In the genomic region with DNA sequence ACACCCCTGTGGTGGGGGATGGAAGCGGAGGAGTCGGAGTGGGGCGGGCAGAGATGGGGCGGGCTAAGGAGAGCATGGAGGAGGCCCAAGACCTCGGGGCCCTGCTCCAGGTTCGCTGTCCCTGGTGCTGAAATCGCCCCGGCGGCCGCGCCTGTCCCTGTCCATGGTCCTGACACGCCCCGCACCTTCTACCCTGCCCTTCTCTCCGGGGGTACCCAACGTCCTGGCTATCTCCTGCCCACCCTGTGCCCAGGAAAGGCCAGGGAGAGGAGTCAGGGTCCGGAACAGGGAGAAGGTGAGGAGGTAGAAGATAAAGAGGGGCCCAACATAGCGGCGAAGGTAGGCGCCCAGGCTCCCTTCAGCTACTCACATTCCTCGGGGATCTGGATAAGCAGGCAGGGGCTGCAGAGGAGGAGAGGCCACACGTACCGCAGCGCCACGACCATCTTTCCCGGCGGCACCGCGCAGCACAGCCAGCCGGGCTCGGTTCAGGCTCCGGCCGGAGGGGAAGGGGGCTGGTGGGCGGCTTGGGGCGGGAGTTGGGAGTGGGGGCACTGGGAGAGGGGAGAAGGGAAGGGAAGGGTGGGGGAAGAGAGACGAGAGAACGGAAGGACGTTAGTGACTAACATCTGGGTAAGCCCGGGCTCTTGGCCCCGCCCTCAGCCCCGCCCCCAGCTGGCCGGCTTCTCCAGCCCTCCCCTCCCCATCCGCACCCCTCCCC, we compare ENCODE assay signal across 1 cellular context.
TF ChIP-seq lines count a peak whose summit lies in the region.

No MANE protein-coding gene starts in this region.

TF ChIP-seq in K562, 482 proteins besides CTCF, POLR2A, EP300 and RAD21 (continued from another document and continues in another):
- TF ChIP-seq, protein P1, sequence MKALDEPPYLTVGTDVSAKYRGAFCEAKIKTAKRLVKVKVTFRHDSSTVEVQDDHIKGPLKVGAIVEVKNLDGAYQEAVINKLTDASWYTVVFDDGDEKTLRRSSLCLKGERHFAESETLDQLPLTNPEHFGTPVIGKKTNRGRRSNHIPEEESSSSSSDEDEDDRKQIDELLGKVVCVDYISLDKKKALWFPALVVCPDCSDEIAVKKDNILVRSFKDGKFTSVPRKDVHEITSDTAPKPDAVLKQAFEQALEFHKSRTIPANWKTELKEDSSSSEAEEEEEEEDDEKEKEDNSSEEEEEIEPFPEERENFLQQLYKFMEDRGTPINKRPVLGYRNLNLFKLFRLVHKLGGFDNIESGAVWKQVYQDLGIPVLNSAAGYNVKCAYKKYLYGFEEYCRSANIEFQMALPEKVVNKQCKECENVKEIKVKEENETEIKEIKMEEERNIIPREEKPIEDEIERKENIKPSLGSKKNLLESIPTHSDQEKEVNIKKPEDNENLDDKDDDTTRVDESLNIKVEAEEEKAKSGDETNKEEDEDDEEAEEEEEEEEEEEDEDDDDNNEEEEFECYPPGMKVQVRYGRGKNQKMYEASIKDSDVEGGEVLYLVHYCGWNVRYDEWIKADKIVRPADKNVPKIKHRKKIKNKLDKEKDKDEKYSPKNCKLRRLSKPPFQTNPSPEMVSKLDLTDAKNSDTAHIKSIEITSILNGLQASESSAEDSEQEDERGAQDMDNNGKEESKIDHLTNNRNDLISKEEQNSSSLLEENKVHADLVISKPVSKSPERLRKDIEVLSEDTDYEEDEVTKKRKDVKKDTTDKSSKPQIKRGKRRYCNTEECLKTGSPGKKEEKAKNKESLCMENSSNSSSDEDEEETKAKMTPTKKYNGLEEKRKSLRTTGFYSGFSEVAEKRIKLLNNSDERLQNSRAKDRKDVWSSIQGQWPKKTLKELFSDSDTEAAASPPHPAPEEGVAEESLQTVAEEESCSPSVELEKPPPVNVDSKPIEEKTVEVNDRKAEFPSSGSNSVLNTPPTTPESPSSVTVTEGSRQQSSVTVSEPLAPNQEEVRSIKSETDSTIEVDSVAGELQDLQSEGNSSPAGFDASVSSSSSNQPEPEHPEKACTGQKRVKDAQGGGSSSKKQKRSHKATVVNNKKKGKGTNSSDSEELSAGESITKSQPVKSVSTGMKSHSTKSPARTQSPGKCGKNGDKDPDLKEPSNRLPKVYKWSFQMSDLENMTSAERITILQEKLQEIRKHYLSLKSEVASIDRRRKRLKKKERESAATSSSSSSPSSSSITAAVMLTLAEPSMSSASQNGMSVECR (CRISPR knock-in tag; IDR thresholded peaks at IDR 0.05): peak; percentile 100
- TF ChIP-seq HLTF (IDR thresholded peaks at IDR 0.05) (no peak), DMBX1 (CRISPR knock-in tag; IDR thresholded peaks at IDR 0.05; ENCODE audit: borderline replicate concordance) (peak; percentile 93; the same call in 1 of the 2 replicates), BACH1 (tag; IDR thresholded peaks at IDR 0.05) (peak; percentile 63; the same call in 1 of the 2 replicates), CREM (IDR thresholded peaks at IDR 0.05; ENCODE audit: low read depth) (peak; percentile 81), SREBF1 (IDR thresholded peaks at IDR 0.05; ENCODE audit: borderline replicate concordance, low read depth, low read length) (peak; percentile 89; the same call in 1 of the 2 replicates), MXI1 (IDR thresholded peaks at IDR 0.05; ENCODE audit: low read depth, low read length) (peak; percentile 96), TCF3 (CRISPR knock-in tag; IDR thresholded peaks at IDR 0.05) (peak; percentile 71), RCOR1 (IDR thresholded peaks at IDR 0.05; ENCODE audit: borderline replicate concordance in 1 of 2, low read depth in 2 of 2, low read length in 2 of 2) (peak in 1 of 2 experiments; percentile 96; a peak in 2 of 4 replicates), XRCC5 (IDR thresholded peaks at IDR 0.05; ENCODE audit: low read depth, low read length) (0 out of 2 replicates have a peak, but pooled peaks have one; percentile 56), RBM17 (IDR thresholded peaks at IDR 0.05; ENCODE audit: borderline replicate concordance, low read depth, low read length) (no peak), FOXM1 (IDR thresholded peaks at IDR 0.05; ENCODE audit: low read depth) (no peak), FOXM1 (CRISPR knock-in tag; IDR thresholded peaks at IDR 0.05; ENCODE audit: low read depth) (peak; percentile 99), SMAD4 (CRISPR knock-in tag; conservative IDR thresholded peaks at IDR 0.05) (peak; percentile 76), CHCHD3 (CRISPR knock-in tag; IDR thresholded peaks at IDR 0.05) (no peak), CBX8 (IDR thresholded peaks at IDR 0.05; ENCODE audit: borderline replicate concordance, extremely low read depth, low read depth, low read length, poor library complexity, severe bottlenecking) (no peak), KDM2B (CRISPR knock-in tag; IDR thresholded peaks at IDR 0.05) (no peak), MED1 (CRISPR knock-in tag; IDR thresholded peaks at IDR 0.05; ENCODE audit: borderline replicate concordance) (peak; percentile 96; the same call in 1 of the 2 replicates)
- TF ChIP-seq, protein P2, sequence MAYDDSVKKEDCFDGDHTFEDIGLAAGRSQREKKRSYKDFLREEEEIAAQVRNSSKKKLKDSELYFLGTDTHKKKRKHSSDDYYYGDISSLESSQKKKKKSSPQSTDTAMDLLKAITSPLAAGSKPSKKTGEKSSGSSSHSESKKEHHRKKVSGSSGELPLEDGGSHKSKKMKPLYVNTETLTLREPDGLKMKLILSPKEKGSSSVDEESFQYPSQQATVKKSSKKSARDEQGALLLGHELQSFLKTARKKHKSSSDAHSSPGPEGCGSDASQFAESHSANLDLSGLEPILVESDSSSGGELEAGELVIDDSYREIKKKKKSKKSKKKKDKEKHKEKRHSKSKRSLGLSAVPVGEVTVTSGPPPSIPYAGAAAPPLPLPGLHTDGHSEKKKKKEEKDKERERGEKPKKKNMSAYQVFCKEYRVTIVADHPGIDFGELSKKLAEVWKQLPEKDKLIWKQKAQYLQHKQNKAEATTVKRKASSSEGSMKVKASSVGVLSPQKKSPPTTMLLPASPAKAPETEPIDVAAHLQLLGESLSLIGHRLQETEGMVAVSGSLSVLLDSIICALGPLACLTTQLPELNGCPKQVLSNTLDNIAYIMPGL (CRISPR knock-in tag; IDR thresholded peaks at IDR 0.05): peak; percentile 99
- TF ChIP-seq, protein P3, sequence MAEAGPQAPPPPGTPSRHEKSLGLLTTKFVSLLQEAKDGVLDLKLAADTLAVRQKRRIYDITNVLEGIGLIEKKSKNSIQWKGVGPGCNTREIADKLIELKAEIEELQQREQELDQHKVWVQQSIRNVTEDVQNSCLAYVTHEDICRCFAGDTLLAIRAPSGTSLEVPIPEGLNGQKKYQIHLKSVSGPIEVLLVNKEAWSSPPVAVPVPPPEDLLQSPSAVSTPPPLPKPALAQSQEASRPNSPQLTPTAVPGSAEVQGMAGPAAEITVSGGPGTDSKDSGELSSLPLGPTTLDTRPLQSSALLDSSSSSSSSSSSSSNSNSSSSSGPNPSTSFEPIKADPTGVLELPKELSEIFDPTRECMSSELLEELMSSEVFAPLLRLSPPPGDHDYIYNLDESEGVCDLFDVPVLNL (CRISPR knock-in tag; IDR thresholded peaks at IDR 0.05; ENCODE audit: low read depth): peak; percentile 96
- TF ChIP-seq, protein P4, sequence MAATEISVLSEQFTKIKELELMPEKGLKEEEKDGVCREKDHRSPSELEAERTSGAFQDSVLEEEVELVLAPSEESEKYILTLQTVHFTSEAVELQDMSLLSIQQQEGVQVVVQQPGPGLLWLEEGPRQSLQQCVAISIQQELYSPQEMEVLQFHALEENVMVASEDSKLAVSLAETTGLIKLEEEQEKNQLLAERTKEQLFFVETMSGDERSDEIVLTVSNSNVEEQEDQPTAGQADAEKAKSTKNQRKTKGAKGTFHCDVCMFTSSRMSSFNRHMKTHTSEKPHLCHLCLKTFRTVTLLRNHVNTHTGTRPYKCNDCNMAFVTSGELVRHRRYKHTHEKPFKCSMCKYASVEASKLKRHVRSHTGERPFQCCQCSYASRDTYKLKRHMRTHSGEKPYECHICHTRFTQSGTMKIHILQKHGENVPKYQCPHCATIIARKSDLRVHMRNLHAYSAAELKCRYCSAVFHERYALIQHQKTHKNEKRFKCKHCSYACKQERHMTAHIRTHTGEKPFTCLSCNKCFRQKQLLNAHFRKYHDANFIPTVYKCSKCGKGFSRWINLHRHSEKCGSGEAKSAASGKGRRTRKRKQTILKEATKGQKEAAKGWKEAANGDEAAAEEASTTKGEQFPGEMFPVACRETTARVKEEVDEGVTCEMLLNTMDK (IDR thresholded peaks at IDR 0.05; ENCODE audit: borderline replicate concordance, insufficient read depth, low read depth, low read length, poor library complexity, severe bottlenecking): no peak
- TF ChIP-seq, protein P5, sequence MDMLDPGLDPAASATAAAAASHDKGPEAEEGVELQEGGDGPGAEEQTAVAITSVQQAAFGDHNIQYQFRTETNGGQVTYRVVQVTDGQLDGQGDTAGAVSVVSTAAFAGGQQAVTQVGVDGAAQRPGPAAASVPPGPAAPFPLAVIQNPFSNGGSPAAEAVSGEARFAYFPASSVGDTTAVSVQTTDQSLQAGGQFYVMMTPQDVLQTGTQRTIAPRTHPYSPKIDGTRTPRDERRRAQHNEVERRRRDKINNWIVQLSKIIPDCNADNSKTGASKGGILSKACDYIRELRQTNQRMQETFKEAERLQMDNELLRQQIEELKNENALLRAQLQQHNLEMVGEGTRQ (CRISPR knock-in tag; IDR thresholded peaks at IDR 0.05): peak; percentile 79
- TF ChIP-seq, protein P6, sequence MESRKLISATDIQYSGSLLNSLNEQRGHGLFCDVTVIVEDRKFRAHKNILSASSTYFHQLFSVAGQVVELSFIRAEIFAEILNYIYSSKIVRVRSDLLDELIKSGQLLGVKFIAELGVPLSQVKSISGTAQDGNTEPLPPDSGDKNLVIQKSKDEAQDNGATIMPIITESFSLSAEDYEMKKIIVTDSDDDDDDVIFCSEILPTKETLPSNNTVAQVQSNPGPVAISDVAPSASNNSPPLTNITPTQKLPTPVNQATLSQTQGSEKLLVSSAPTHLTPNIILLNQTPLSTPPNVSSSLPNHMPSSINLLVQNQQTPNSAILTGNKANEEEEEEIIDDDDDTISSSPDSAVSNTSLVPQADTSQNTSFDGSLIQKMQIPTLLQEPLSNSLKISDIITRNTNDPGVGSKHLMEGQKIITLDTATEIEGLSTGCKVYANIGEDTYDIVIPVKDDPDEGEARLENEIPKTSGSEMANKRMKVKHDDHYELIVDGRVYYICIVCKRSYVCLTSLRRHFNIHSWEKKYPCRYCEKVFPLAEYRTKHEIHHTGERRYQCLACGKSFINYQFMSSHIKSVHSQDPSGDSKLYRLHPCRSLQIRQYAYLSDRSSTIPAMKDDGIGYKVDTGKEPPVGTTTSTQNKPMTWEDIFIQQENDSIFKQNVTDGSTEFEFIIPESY (CRISPR knock-in tag; IDR thresholded peaks at IDR 0.05): peak; percentile 90
- TF ChIP-seq, protein P7, sequence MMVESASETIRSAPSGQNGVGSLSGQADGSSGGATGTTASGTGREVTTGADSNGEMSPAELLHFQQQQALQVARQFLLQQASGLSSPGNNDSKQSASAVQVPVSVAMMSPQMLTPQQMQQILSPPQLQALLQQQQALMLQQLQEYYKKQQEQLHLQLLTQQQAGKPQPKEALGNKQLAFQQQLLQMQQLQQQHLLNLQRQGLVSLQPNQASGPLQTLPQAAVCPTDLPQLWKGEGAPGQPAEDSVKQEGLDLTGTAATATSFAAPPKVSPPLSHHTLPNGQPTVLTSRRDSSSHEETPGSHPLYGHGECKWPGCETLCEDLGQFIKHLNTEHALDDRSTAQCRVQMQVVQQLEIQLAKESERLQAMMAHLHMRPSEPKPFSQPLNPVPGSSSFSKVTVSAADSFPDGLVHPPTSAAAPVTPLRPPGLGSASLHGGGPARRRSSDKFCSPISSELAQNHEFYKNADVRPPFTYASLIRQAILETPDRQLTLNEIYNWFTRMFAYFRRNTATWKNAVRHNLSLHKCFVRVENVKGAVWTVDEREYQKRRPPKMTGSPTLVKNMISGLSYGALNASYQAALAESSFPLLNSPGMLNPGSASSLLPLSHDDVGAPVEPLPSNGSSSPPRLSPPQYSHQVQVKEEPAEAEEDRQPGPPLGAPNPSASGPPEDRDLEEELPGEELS (CRISPR knock-in tag; IDR thresholded peaks at IDR 0.05; ENCODE audit: borderline replicate concordance): peak; percentile 99
- TF ChIP-seq, protein P8, sequence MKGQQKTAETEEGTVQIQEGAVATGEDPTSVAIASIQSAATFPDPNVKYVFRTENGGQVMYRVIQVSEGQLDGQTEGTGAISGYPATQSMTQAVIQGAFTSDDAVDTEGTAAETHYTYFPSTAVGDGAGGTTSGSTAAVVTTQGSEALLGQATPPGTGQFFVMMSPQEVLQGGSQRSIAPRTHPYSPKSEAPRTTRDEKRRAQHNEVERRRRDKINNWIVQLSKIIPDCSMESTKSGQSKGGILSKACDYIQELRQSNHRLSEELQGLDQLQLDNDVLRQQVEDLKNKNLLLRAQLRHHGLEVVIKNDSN (CRISPR knock-in tag; IDR thresholded peaks at IDR 0.05): peak; percentile 69
- TF ChIP-seq, protein P9, sequence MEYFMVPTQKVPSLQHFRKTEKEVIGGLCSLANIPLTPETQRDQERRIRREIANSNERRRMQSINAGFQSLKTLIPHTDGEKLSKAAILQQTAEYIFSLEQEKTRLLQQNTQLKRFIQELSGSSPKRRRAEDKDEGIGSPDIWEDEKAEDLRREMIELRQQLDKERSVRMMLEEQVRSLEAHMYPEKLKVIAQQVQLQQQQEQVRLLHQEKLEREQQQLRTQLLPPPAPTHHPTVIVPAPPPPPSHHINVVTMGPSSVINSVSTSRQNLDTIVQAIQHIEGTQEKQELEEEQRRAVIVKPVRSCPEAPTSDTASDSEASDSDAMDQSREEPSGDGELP (CRISPR knock-in tag; IDR thresholded peaks at IDR 0.05; ENCODE audit: borderline replicate concordance): peak; percentile 95
- TF ChIP-seq, protein P10, sequence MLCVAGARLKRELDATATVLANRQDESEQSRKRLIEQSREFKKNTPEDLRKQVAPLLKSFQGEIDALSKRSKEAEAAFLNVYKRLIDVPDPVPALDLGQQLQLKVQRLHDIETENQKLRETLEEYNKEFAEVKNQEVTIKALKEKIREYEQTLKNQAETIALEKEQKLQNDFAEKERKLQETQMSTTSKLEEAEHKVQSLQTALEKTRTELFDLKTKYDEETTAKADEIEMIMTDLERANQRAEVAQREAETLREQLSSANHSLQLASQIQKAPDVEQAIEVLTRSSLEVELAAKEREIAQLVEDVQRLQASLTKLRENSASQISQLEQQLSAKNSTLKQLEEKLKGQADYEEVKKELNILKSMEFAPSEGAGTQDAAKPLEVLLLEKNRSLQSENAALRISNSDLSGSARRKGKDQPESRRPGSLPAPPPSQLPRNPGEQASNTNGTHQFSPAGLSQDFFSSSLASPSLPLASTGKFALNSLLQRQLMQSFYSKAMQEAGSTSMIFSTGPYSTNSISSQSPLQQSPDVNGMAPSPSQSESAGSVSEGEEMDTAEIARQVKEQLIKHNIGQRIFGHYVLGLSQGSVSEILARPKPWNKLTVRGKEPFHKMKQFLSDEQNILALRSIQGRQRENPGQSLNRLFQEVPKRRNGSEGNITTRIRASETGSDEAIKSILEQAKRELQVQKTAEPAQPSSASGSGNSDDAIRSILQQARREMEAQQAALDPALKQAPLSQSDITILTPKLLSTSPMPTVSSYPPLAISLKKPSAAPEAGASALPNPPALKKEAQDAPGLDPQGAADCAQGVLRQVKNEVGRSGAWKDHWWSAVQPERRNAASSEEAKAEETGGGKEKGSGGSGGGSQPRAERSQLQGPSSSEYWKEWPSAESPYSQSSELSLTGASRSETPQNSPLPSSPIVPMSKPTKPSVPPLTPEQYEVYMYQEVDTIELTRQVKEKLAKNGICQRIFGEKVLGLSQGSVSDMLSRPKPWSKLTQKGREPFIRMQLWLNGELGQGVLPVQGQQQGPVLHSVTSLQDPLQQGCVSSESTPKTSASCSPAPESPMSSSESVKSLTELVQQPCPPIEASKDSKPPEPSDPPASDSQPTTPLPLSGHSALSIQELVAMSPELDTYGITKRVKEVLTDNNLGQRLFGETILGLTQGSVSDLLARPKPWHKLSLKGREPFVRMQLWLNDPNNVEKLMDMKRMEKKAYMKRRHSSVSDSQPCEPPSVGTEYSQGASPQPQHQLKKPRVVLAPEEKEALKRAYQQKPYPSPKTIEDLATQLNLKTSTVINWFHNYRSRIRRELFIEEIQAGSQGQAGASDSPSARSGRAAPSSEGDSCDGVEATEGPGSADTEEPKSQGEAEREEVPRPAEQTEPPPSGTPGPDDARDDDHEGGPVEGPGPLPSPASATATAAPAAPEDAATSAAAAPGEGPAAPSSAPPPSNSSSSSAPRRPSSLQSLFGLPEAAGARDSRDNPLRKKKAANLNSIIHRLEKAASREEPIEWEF (CRISPR knock-in tag; IDR thresholded peaks at IDR 0.05): peak; percentile 58; the same call in 1 of the 2 replicates
